In genomic region chr12:214005-214736, GRCh38 we compare ENCODE assay signal across 14 cellular contexts. TPM values are rescaled to one million over a fixed set of nuclear protein-coding genes. Genes with fewer than 3 reads are reported as not detected.
DNase-seq lines count a peak whose midpoint lies in the region; ATAC-seq and TF ChIP-seq lines count a peak whose summit lies in the region.
"Had no signal": no experiment of that assay in that cellular context is flagged by ENCODE, and none has a peak within 500 bp of the region (broad histone marks: within the 10 kb centered on the region; RNA-seq: fewer than 3 reads in every experiment).

Gene SLC6A12, minus strand, starts transcription at chr12:214157. Its CDS starts 4,171 bp downstream, at chr12:209986.

- H3K9me3 Mint-ChIP-seq in neural progenitor cell: no peaks in the 10 kb centered on the region
- no peaks in the 10 kb centered on the region for H3K9me3 Mint-ChIP-seq in activated naive CD8-positive, alpha-beta T cell treated with anti-CD3 and anti-CD28 coated beads for 36 hours

- H2AFZ ChIP-seq in MM.1S (ENCODE audit: low read length) (no peak within 1 kb of the TSS), neural progenitor cell (replicated peaks) (no peak within 1 kb of the TSS)

- H3K9ac ChIP-seq in MM.1S (ENCODE audit: low read length) (no peak within 1 kb of the TSS), duodenal mucosa (ENCODE audit: low read depth in 1 of 2, low read length in 2 of 2) (peak within 1 kb of the TSS; percentile 9 to 12), neural progenitor cell (no peak within 1 kb of the TSS)

- TF ChIP-seq CTCF in BE2C (IDR thresholded peaks at IDR 0.05; ENCODE audit: low read depth, low read length) (no peak), MM.1S (IDR thresholded peaks at IDR 0.05; ENCODE audit: low read length) (no peak), neural progenitor cell (IDR thresholded peaks at IDR 0.05) (no peak)

- H3K36me3 ChIP-seq in BE2C (no peaks in the 10 kb centered on the region), MM.1S (replicated peaks; ENCODE audit: insufficient read depth, low read length) (no peaks in the 10 kb centered on the region), duodenal mucosa (ENCODE audit: control insufficient read depth in 1 of 2, insufficient read depth in 2 of 2, low read length in 2 of 2) (no peaks in the 10 kb centered on the region), neural progenitor cell (no peaks in the 10 kb centered on the region)

- H3K9me2 ChIP-seq in MM.1S (replicated peaks; ENCODE audit: insufficient read depth, low read length): no peaks in the 10 kb centered on the region

- H3K79me2 ChIP-seq in MM.1S (ENCODE audit: low read length) (no peaks in the 10 kb centered on the region), neural progenitor cell (ENCODE audit: low read depth) (no peaks in the 10 kb centered on the region)

- DNase-seq in BE2C: no peak
- no peak for DNase-seq in MM.1S
- peak; percentile 33 for DNase-seq in neural progenitor cell (ENCODE audit: low spot score)
- no peak for DNase-seq in NCI-H2227 treated with DMSO at 0.1 percent for 48 hours (lab: John Stamatoyannopoulos, UW)
- DNase-seq in activated naive CD8-positive, alpha-beta T cell treated with anti-CD3 and anti-CD28 coated beads for 36 hours: no peak
- no peak for DNase-seq in HuH-7.5 (ENCODE audit: low spot score)
- DNase-seq: activated T-cell treated with anti-CD3 and anti-CD28 coated beads, Interleukin-2, amount 50 U/mL, for 48 hours; GDM1 had no signal

- peaks cover 18% of the 10 kb centered on the region for H3K27me3 Mint-ChIP-seq in neural progenitor cell (ENCODE audit: insufficient read depth, low read depth)
- peaks cover 31% of the 10 kb centered on the region for H3K27me3 Mint-ChIP-seq in activated naive CD8-positive, alpha-beta T cell treated with anti-CD3 and anti-CD28 coated beads for 36 hours

- H3K27ac Mint-ChIP-seq in neural progenitor cell: peak within 1 kb of the TSS; percentile 74
- no peak within 1 kb of the TSS for H3K27ac Mint-ChIP-seq in activated naive CD8-positive, alpha-beta T cell treated with anti-CD3 and anti-CD28 coated beads for 36 hours

- H3K4me1 ChIP-seq in BE2C (no peaks in the 10 kb centered on the region; the same call in 1 of the 2 replicates), MM.1S (ENCODE audit: low read length) (peaks cover 6% of the 10 kb centered on the region), duodenal mucosa (ENCODE audit: control insufficient read depth in 1 of 2, insufficient read depth in 2 of 2, low read length in 2 of 2) (peaks cover 25 to 38% of the 10 kb centered on the region in 2 donors), neural progenitor cell (peaks cover 21% of the 10 kb centered on the region)

- peak within 1 kb of the TSS; percentile 61; the same call in 1 of the 2 replicates for H3K4me2 ChIP-seq in MM.1S (ENCODE audit: low read depth, low read length)
- peak within 1 kb of the TSS; percentile 1 for H3K4me2 ChIP-seq in neural progenitor cell

- H3K4me3 ChIP-seq in BE2C (ENCODE audit: low read depth, low read length) (peak within 1 kb of the TSS; percentile 15), MM.1S (ENCODE audit: low read length) (no peak within 1 kb of the TSS), duodenal mucosa (ENCODE audit: low read depth in 1 of 2, low read length in 2 of 2) (peak within 1 kb of the TSS; percentile 57 to 60), neural progenitor cell (no peak within 1 kb of the TSS)
- H3K4me3 ChIP-seq: SK-N-MC had no signal

- no peak for ATAC-seq in HG03469 (IDR thresholded peaks at IDR 0.05; ENCODE audit: unreplicated experiment)

- no peaks in the 10 kb centered on the region for H3K36me3 Mint-ChIP-seq in neural progenitor cell
- H3K36me3 Mint-ChIP-seq in activated naive CD8-positive, alpha-beta T cell treated with anti-CD3 and anti-CD28 coated beads for 36 hours: no peaks in the 10 kb centered on the region

- H3K4me1 Mint-ChIP-seq in neural progenitor cell: peaks cover 35% of the 10 kb centered on the region
- H3K4me1 Mint-ChIP-seq in activated naive CD8-positive, alpha-beta T cell treated with anti-CD3 and anti-CD28 coated beads for 36 hours: peaks cover 9% of the 10 kb centered on the region

- H3K27me3 ChIP-seq in BE2C (no peaks in the 10 kb centered on the region), MM.1S (replicated peaks; ENCODE audit: insufficient read depth, low read length) (peaks cover 40% of the 10 kb centered on the region), duodenal mucosa (ENCODE audit: control insufficient read depth in 1 of 2, insufficient read depth in 2 of 2, low read length in 2 of 2) (peaks cover 0 to 6% of the 10 kb centered on the region in 2 donors), neural progenitor cell (peaks cover 55% of the 10 kb centered on the region)

- H3F3A ChIP-seq in MM.1S (ENCODE audit: insufficient read depth, low read length) (no peaks in the 10 kb centered on the region), neural progenitor cell (ENCODE audit: low read depth) (no peaks in the 10 kb centered on the region)

- no peak within 1 kb of the TSS for H3K27ac ChIP-seq in MM.1S (ENCODE audit: low read length)
- peak within 1 kb of the TSS; percentile 28 for H3K27ac ChIP-seq in duodenal mucosa (ENCODE audit: low read depth, low read length)
- no peak within 1 kb of the TSS for H3K27ac ChIP-seq in neural progenitor cell
- H3K27ac ChIP-seq: SK-N-MC had no signal

- no peaks in the 10 kb centered on the region for H4K20me1 ChIP-seq in MM.1S (ENCODE audit: insufficient read depth, low read length)
- no peaks in the 10 kb centered on the region for H4K20me1 ChIP-seq in neural progenitor cell (ENCODE audit: low read depth)

- H3K9me3 ChIP-seq in BE2C: no peaks in the 10 kb centered on the region
- H3K9me3 ChIP-seq in MM.1S (replicated peaks; ENCODE audit: insufficient read depth, low read length): no peaks in the 10 kb centered on the region
- H3K9me3 ChIP-seq in duodenal mucosa (ENCODE audit: control insufficient read depth in 1 of 2, low read length in 2 of 2): no peaks in the 10 kb centered on the region
- no peaks in the 10 kb centered on the region for H3K9me3 ChIP-seq in neural progenitor cell (ENCODE audit: low read depth)

- H3K4me3 Mint-ChIP-seq in neural progenitor cell: peak within 1 kb of the TSS; percentile 16
- no peak within 1 kb of the TSS for H3K4me3 Mint-ChIP-seq in activated naive CD8-positive, alpha-beta T cell treated with anti-CD3 and anti-CD28 coated beads for 36 hours

RNA-seq across cellular contexts. Expression of gene SLC6A12, which starts in this region (rescaled TPM):
- polyA plus RNA-seq in BE2C (2012; ENCODE audit: insufficient read depth, insufficient read length, low read depth): not detected
- total RNA-seq in neural progenitor cell (ENCODE audit: low replicate concordance): 0.12 TPM in 1 of 2 replicates, not detected in the other
- total RNA-seq in activated naive CD8-positive, alpha-beta T cell treated with anti-CD3 and anti-CD28 coated beads for 36 hours: not detected
- total RNA-seq: endothelial cell of umbilical vein, M059J, NCI-H460 had no signal
- polyA plus RNA-seq: endothelial cell of umbilical vein had no signal

Comparison
In these comparisons a context has a peak if more than half of its experiments do, and no peak if none do; other contexts are left out.
1. Peak in DNase-seq and H3K4me2 ChIP-seq in neural progenitor cell; RNA of the gene not detected or under 1 TPM.
2. H3K4me3 ChIP-seq: peak in BE2C (single experiment) and duodenal mucosa (2 of 2); none in MM.1S (single experiment) and neural progenitor cell (single experiment).
3. H3K9ac ChIP-seq: peak in duodenal mucosa (2 of 2); none in MM.1S (single experiment) and neural progenitor cell (single experiment).